9 cellular contexts compared by ENCODE assay signal in the genomic region with DNA sequence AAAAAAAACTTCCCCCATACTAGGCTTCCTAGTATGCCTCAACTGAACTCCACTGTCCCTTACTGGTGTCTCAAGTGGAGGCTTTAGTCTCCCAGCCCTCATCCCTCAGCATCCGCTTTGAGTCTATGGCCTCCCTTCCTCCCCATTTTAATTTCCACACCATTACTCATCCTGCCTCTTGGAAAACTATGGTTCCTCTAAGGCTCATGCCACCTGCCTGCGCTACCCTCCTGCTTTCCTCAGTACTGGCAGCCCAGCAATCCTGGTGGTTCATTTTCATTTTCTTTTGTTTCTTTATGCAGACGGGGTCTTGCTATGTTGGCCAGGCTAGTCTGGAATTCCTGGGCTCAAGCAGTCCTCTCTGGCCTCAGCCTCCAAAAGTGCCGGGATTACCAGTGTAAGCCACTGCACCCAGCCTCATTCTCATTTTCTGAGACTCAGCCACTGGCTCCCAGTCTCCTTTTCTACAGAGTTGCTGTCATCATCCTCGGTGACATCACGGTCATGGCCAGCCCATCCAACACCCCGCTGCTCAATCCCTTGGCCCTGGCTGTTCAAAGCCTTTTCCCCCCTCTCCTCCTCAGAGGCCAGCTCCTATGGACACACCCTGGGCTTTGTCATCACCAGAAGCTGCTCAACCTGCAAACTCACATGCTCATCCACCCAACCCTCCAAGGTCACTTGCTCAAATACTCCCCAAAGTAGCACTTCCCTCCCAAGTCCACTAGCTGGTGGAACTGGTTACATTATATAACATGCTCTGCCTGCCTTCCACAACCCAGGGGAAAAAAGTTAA. TPM values are rescaled to one million over a fixed set of nuclear protein-coding genes. Genes with fewer than 3 reads are reported as not detected.
DNase-seq lines count a peak whose midpoint lies in the region; ATAC-seq, FAIRE-seq and TF ChIP-seq lines count a peak whose summit lies in the region.
"Had no signal": no experiment of that assay in that cellular context is flagged by ENCODE, and none has a peak within 500 bp of the region (broad histone marks: within the 10 kb centered on the region; RNA-seq: fewer than 3 reads in every experiment).

No MANE protein-coding gene starts in this region.

- FAIRE-seq in astrocyte (lab: Jason Lieb, UNC), result no peak

- no peak for ATAC-seq in GM18517 (IDR thresholded peaks at IDR 0.05; ENCODE audit: unreplicated experiment)

- peak overlapping the region; percentile 68 for H3K4me3 Mint-ChIP-seq in activated naive CD4-positive, alpha-beta T cell treated with anti-CD3 and anti-CD28 coated beads, Interleukin-2, amount 50 U/mL, for 24 hours
- H3K4me3 Mint-ChIP-seq in astrocyte (ENCODE audit: unreplicated experiment), result peak overlapping the region; percentile 75

- H3K79me2 ChIP-seq in astrocyte (ENCODE audit: insufficient read depth, low read length), result peaks cover 4% of the 10 kb centered on the region

- peak overlapping the region; percentile 37 for H3K27ac Mint-ChIP-seq in activated naive CD4-positive, alpha-beta T cell treated with anti-CD3 and anti-CD28 coated beads, Interleukin-2, amount 50 U/mL, for 24 hours
- peak overlapping the region; percentile 27 for H3K27ac Mint-ChIP-seq in astrocyte (ENCODE audit: unreplicated experiment)

- no peaks in the 10 kb centered on the region for H3K27me3 Mint-ChIP-seq in activated naive CD4-positive, alpha-beta T cell treated with anti-CD3 and anti-CD28 coated beads, Interleukin-2, amount 50 U/mL, for 24 hours
- H3K27me3 Mint-ChIP-seq in astrocyte (ENCODE audit: low read depth, unreplicated experiment), result no peaks in the 10 kb centered on the region

- no peaks in the 10 kb centered on the region for H3K9me3 Mint-ChIP-seq in activated naive CD4-positive, alpha-beta T cell treated with anti-CD3 and anti-CD28 coated beads, Interleukin-2, amount 50 U/mL, for 24 hours
- no peaks in the 10 kb centered on the region for H3K9me3 Mint-ChIP-seq in astrocyte (ENCODE audit: unreplicated experiment)

- no peak for DNase-seq in activated naive CD4-positive, alpha-beta T cell treated with anti-CD3 and anti-CD28 coated beads, Interleukin-2, amount 50 U/mL, for 16 hours
- DNase-seq in astrocyte (ENCODE audit: low read depth) (no peak), transverse colon (no peak), kidney tubule cell (ENCODE audit: low spot score) (no peak), H4 (ENCODE audit: low spot score) (no peak)
- DNase-seq: occipital lobe had no signal

- no peak overlapping the region for H2AFZ ChIP-seq in astrocyte (ENCODE audit: low read depth, low read length)

- peaks cover 2% of the 10 kb centered on the region for H3K36me3 Mint-ChIP-seq in activated naive CD4-positive, alpha-beta T cell treated with anti-CD3 and anti-CD28 coated beads, Interleukin-2, amount 50 U/mL, for 24 hours
- H3K36me3 Mint-ChIP-seq in astrocyte (ENCODE audit: low read depth, unreplicated experiment), result peaks cover 5% of the 10 kb centered on the region

- H3K4me3 ChIP-seq in astrocyte (ENCODE audit: insufficient read depth, low read depth, low read length) (no peak overlapping the region), muscle layer of colon (ENCODE audit: low read depth in 1 of 2, low read length in 2 of 2) (no peak overlapping the region), transverse colon (no peak overlapping the region)

- H3K9me3 ChIP-seq in astrocyte (ENCODE audit: insufficient read depth, low read depth, low read length) (no peaks in the 10 kb centered on the region), muscle layer of colon (ENCODE audit: low read length) (no peaks in the 10 kb centered on the region), transverse colon (no peaks in the 10 kb centered on the region)

- H3K9ac ChIP-seq in astrocyte (ENCODE audit: low read length) (no peak overlapping the region), muscle layer of colon (ENCODE audit: low read length) (no peak overlapping the region)

- H3K4me1 ChIP-seq in astrocyte (ENCODE audit: insufficient read depth, low read length) (peaks cover 18% of the 10 kb centered on the region), muscle layer of colon (ENCODE audit: insufficient read depth, low read length) (peaks cover 26% of the 10 kb centered on the region), transverse colon (peaks cover 16 to 47% (median 34%) of the 10 kb centered on the region in 4 donors)

- no peaks in the 10 kb centered on the region for H3K27me3 ChIP-seq in astrocyte (ENCODE audit: insufficient read depth, low read length)
- H3K27me3 ChIP-seq in muscle layer of colon (ENCODE audit: control insufficient read depth in 1 of 2, insufficient read depth in 2 of 2, low read length in 2 of 2), result no peaks in the 10 kb centered on the region
- H3K27me3 ChIP-seq in transverse colon, result no peaks in the 10 kb centered on the region

- no peak for TF ChIP-seq POLR2A in transverse colon (IDR thresholded peaks at IDR 0.05)

- 93 to 94% methylated on average over 6 to 7 of the region's 7 CpGs for WGBS in transverse colon (ENCODE audit: low coverage in 1 of 2), 2 donors

- intact Hi-C loops in transverse colon (cut with DNase I; ENCODE audit: low total_unique reads), result no loop called here

- TF ChIP-seq EP300 in transverse colon (IDR thresholded peaks at IDR 0.05; ENCODE audit: low read depth), result no peak

- no peak overlapping the region for H3K4me2 ChIP-seq in astrocyte (ENCODE audit: low read length)

- H3K36me3 ChIP-seq in astrocyte (ENCODE audit: insufficient read depth, low read length) (no peaks in the 10 kb centered on the region), muscle layer of colon (ENCODE audit: insufficient read depth, low read length) (no peaks in the 10 kb centered on the region), transverse colon (no peaks in the 10 kb centered on the region)

- H3K27ac ChIP-seq in astrocyte (ENCODE audit: low read depth, low read length), result no peak overlapping the region
- H3K27ac ChIP-seq in muscle layer of colon (ENCODE audit: low read depth, low read length), result peak overlapping the region; percentile 100
- peak overlapping the region; percentile 92 to 97 (median 96) for H3K27ac ChIP-seq in transverse colon

- peaks cover 62% of the 10 kb centered on the region for H3K4me1 Mint-ChIP-seq in activated naive CD4-positive, alpha-beta T cell treated with anti-CD3 and anti-CD28 coated beads, Interleukin-2, amount 50 U/mL, for 24 hours
- H3K4me1 Mint-ChIP-seq in astrocyte (ENCODE audit: low read depth, unreplicated experiment), result peaks cover 32% of the 10 kb centered on the region

- H4K20me1 ChIP-seq in astrocyte (ENCODE audit: insufficient read depth, low read length), result no peaks in the 10 kb centered on the region

- TF ChIP-seq CTCF in astrocyte (IDR thresholded peaks at IDR 0.05; ENCODE audit: insufficient read depth, low read depth, low read length) (no peak), transverse colon (IDR thresholded peaks at IDR 0.05) (no peak)

- in situ Hi-C loops in transverse colon (cut with MboI; ENCODE audit: low pct_ligation_motif_present in 1 of 4, low pct_unique_long_range_greater_than_20kb in 1 of 4, low sequenced_read_pairs in 3 of 4), result no loop called here

RNA-seq across cellular contexts. Expression of a gene that starts 2.3 kb away (rescaled TPM):
- 15.5 and 15.6 TPM in 2 replicates for total RNA-seq in astrocyte
- total RNA-seq in transverse colon, result 10 to 100 TPM in 3 of 4 donors, 1 to 10 TPM in 1; 6.0 to 19.9 (median 13.1) TPM
- total RNA-seq in H4 (2014; rRNA removed; shearing (Covaris generic)), result 1.2 and 7.9 TPM in 2 replicates

RNA-seq across cellular contexts. Expression of a gene that starts 17.1 kb away (rescaled TPM):
- total RNA-seq in astrocyte (89.2 and 96.4 TPM in 2 replicates), transverse colon (10 to 100 TPM; 54.1 to 94.1 (median 83.6) TPM)
- 22.8 and 31.2 TPM in 2 replicates for total RNA-seq in H4 (2014; rRNA removed; shearing (Covaris generic))

RNA-seq across cellular contexts. Expression of a gene that starts 22.8 kb away (rescaled TPM):
- total RNA-seq in astrocyte, result 20.0 and 21.8 TPM in 2 replicates
- 10 to 100 TPM; 23.3 to 63.7 (median 29.0) TPM for total RNA-seq in transverse colon
- total RNA-seq in H4 (2014; rRNA removed; shearing (Covaris generic)), result 18.0 TPM in 2 replicates

RNA-seq across cellular contexts. Expression of a gene that starts 31.7 kb away (rescaled TPM):
- total RNA-seq in astrocyte, result 391 and 397 TPM in 2 replicates
- total RNA-seq in transverse colon, result 100 to 1,000 TPM in 2 of 4 donors, 10 to 100 TPM in 2; 71.1 to 149 (median 92.0) TPM
- total RNA-seq in H4 (2014; rRNA removed; shearing (Covaris generic)), result 163 and 170 TPM in 2 replicates

RNA-seq across cellular contexts. Expression of a gene that starts 35.7 kb away (rescaled TPM):
- 36.5 and 37.9 TPM in 2 replicates for total RNA-seq in astrocyte
- total RNA-seq in transverse colon, result 10 to 100 TPM in 3 of 4 donors, not detected in 1; 28.9 to 41.4 (median 35.2) TPM
- total RNA-seq in H4 (2014; rRNA removed; shearing (Covaris generic)), result 170 and 248 TPM in 2 replicates
